In genomic region chr1:68805097-68805641, GRCh38 we compare ENCODE assay signal across 34 cellular contexts.
"Had no signal": no experiment of that assay in that cellular context is flagged by ENCODE, and none has a peak within 500 bp of the region (broad histone marks: within the 10 kb centered on the region; RNA-seq: fewer than 3 reads in every experiment).

No MANE protein-coding gene starts in this region.

- H3K4me3 ChIP-seq: MG63 had no signal

- H3K27me3 ChIP-seq: MG63 had no signal

- DNase-seq: Karpas-422, Kasumi-1, MG63, MM.1S, MV-4-11, NCI-H1048, NCI-H1092, NCI-H1092 treated with DMSO at 0.1 percent for 48 hours, NCI-H1105, NCI-H1105 treated with DMSO at 0.1 percent for 48 hours, NCI-H1417, NCI-H1417 treated with DMSO at 0.1 percent for 48 hours, NCI-H1436, NCI-H1436 treated with DMSO at 0.1 percent for 48 hours, NCI-H146, NCI-H1694, NCI-H1694 treated with DMSO at 0.1 percent for 48 hours, NCI-H187, NCI-H187 treated with DMSO at 0.1 percent for 48 hours, NCI-H1930, NCI-H2029, NCI-H2029 treated with DMSO at 0.1 percent for 48 hours, NCI-H2081, NCI-H2081 treated with DMSO at 0.1 percent for 48 hours, NCI-H2107, NCI-H2171, NCI-H2171 treated with DMSO at 0.1 percent for 48 hours, NCI-H2227 treated with DMSO at 0.1 percent for 48 hours, NCI-H226, NCI-H345, NCI-H446, NCI-H446 treated with DMSO at 0.1 percent for 48 hours, NCI-H510A had no signal

- H3K36me3 ChIP-seq: MG63 had no signal

- H3K9me3 ChIP-seq: MG63 had no signal

- H3K4me2 ChIP-seq: KMS-11 had no signal

- H3K9ac ChIP-seq: KMS-11 had no signal

- H3K27ac ChIP-seq: KMS-11 had no signal
